In genomic region chr11:5115339-5115738, GRCh38 we compare ENCODE assay signal across 33 cellular contexts. TPM values are rescaled to one million over a fixed set of nuclear protein-coding genes. Genes with fewer than 3 reads are reported as not detected.
"Had no signal": no experiment of that assay in that cellular context is flagged by ENCODE, and none has a peak within 500 bp of the region (broad histone marks: within the 10 kb centered on the region; RNA-seq: fewer than 3 reads in every experiment).

No MANE protein-coding gene starts in this region.

- H3K27ac ChIP-seq: adrenal gland, body of pancreas, brain microvascular endothelial cell, breast epithelium, VCaP had no signal

- DNase-seq: activated B cell treated with CpG ODN at 0.5 μM for 24 hours; activated CD4-positive, alpha-beta memory T cell treated with anti-CD3 and anti-CD28 coated beads for 36 hours; activated CD4-positive, alpha-beta T cell treated with anti-CD3 and anti-CD28 coated beads for 4 hours; activated CD4-positive, alpha-beta T cell treated with anti-CD3 and anti-CD28 coated beads, Interleukin-2, amount 10 ng/mL, durations not matched to agents 24 days and 14 days; activated CD4-positive, alpha-beta T cell treated with anti-CD3 and anti-CD28 coated beads, Interleukin-2, amount 50 U/mL, for 1 hour; activated CD4-positive, alpha-beta T cell treated with anti-CD3 and anti-CD28 coated beads, Interleukin-2, amount 50 U/mL, for 4 hours; activated CD4-positive, CD25-positive, alpha-beta regulatory T cell treated with anti-CD3 and anti-CD28 coated beads, Interleukin-2, amount 50 U/mL, for 72 hours; activated CD8-positive, alpha-beta memory T cell treated with anti-CD3 and anti-CD28 coated beads, Interleukin-2, amount 50 U/mL, for 4 hours; activated CD8-positive, alpha-beta T cell treated with anti-CD3 and anti-CD28 coated beads for 36 hours; activated effector memory CD4-positive, alpha-beta T cell treated with anti-CD3 and anti-CD28 coated beads, Interleukin-2, amount 50 U/mL, for 16 hours; activated gamma-delta T cell treated with Interleukin-2 at 50 U/mL for 16 hours; activated naive CD4-positive, alpha-beta T cell; activated naive CD4-positive, alpha-beta T cell treated with anti-CD3 and anti-CD28 coated beads for 36 hours; activated naive CD4-positive, alpha-beta T cell treated with anti-CD3 and anti-CD28 coated beads, Interleukin-2, amount 50 U/mL, for 16 hours; activated naive CD8-positive, alpha-beta T cell treated with anti-CD3 and anti-CD28 coated beads for 36 hours; activated T-cell treated with anti-CD3 and anti-CD28 coated beads for 4 hours; activated T-cell treated with anti-CD3 and anti-CD28 coated beads, Interleukin-2, amount 50 U/mL, for 1 hour; activated T-cell treated with anti-CD3 and anti-CD28 coated beads, Interleukin-2, amount 50 U/mL, for 4 hours; activated T-cell treated with anti-CD3 and anti-CD28 coated beads, Interleukin-2, amount 50 U/mL, for 72 hours; adrenal gland; amniotic stem cell; aorta; body of pancreas; brain microvascular endothelial cell; central memory CD4-positive, alpha-beta T cell; T-helper 2 cell; T-helper 9 cell had no signal

- H3K9me3 ChIP-seq: adrenal gland, body of pancreas, breast epithelium had no signal

- ATAC-seq: activated CD8-positive, alpha-beta T cell treated with anti-CD3 and anti-CD28 coated beads for 36 hours; activated naive CD4-positive, alpha-beta T cell treated with anti-CD3 and anti-CD28 coated beads, Interleukin-2, amount 50 U/mL, for 72 hours; activated T-cell treated with anti-CD3 and anti-CD28 coated beads, Interleukin-2, amount 50 U/mL, for 4 hours; activated T-cell treated with anti-CD3 and anti-CD28 coated beads, Interleukin-2, amount 50 U/mL, for 72 hours; activated T-helper 17 cell treated with anti-CD3 and anti-CD28 coated beads, Interleukin-2, amount 50 U/mL, for 72 hours; body of pancreas had no signal

- H3K4me1 ChIP-seq: adrenal gland, body of pancreas, breast epithelium had no signal

- H3K4me3 ChIP-seq: adrenal gland, body of pancreas, breast epithelium had no signal

- FAIRE-seq: astrocyte, TTC549 had no signal

RNA-seq across cellular contexts. Expression of gene OR52A5, which starts 22.8 kb away (rescaled TPM):
- polyA plus RNA-seq: adrenal gland, aorta had no signal

RNA-seq across cellular contexts. Expression of gene OR52A1, which starts 39.2 kb away (rescaled TPM):
- polyA plus RNA-seq: adrenal gland, aorta had no signal

RNA-seq across cellular contexts. Expression of gene OR52E1, which starts 46.0 kb away (rescaled TPM):
- polyA plus RNA-seq: adrenal gland, aorta had no signal

RNA-seq across cellular contexts. Expression of gene OR52E2, which starts 55.9 kb away (rescaled TPM):
- polyA plus RNA-seq: adrenal gland, aorta had no signal
